Comparison of ENCODE assay signal across 12 cellular contexts in the genomic region with DNA sequence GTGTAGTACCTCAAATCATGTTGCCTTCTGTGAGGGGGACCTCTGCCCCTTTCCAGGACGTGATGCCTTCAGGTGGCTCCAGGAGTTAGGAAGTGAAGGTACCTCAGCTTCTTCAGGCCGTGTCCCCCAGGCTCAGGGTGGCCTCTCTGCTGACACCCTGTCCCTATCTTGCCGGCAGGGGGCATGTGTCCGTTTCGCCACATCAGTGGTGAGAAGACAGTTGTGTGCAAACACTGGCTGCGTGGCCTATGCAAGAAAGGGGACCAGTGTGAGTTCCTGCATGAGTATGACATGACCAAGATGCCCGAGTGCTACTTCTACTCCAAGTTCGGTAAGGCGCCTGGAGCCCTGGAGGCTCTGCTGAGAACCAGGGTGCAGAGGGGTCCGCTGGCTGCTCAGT. TPM values are rescaled to one million over a fixed set of nuclear protein-coding genes. Genes with fewer than 3 reads are reported as not detected.
DNase-seq lines count a peak whose midpoint lies in the region; ATAC-seq and TF ChIP-seq lines count a peak whose summit lies in the region.
"Had no signal": no experiment of that assay in that cellular context is flagged by ENCODE, and none has a peak within 500 bp of the region (broad histone marks: within the 10 kb centered on the region; RNA-seq: fewer than 3 reads in every experiment).

No MANE protein-coding gene starts in this region.

- POLR2A ChIA-PET in WTC11 (lab: Charles Lee) = no interaction called here

- H3K4me3 Mint-ChIP-seq in WTC11 (no peak overlapping the region), neural progenitor cell (no peak overlapping the region)
- H3K4me3 Mint-ChIP-seq: activated T-cell treated with anti-CD3 and anti-CD28 coated beads, Interleukin-2, amount 50 U/mL, for 24 hours had no signal

- H3K9me2 ChIP-seq in Karpas-422 (replicated peaks; ENCODE audit: insufficient read depth, low read length) = no peaks in the 10 kb centered on the region

- H3K36me3 ChIP-seq in Karpas-422 (ENCODE audit: insufficient read depth, low read length) (peaks cover 9% of the 10 kb centered on the region), neural progenitor cell (peaks cover 13% of the 10 kb centered on the region)

- peaks cover 5% of the 10 kb centered on the region; the same call in 1 of the 2 replicates for H3K79me2 ChIP-seq in Karpas-422 (ENCODE audit: low read length)
- peaks cover 11% of the 10 kb centered on the region for H3K79me2 ChIP-seq in neural progenitor cell (ENCODE audit: low read depth)

- H3K4me3 ChIP-seq in Karpas-422 (ENCODE audit: low read length) = no peak overlapping the region
- H3K4me3 ChIP-seq in neural progenitor cell = no peak overlapping the region
- H3K4me3 ChIP-seq: thoracic aorta had no signal

- H3K27ac ChIP-seq in Karpas-422 (ENCODE audit: low read length) (no peak overlapping the region), neural progenitor cell (no peak overlapping the region)
- H3K27ac ChIP-seq: thoracic aorta had no signal

- H3F3A ChIP-seq in neural progenitor cell (ENCODE audit: low read depth) = peaks cover 8% of the 10 kb centered on the region

- DNase-seq in NCI-H82 (lab: John Stamatoyannopoulos, UW) (peak; percentile 40), NCI-H82 treated with DMSO at 0.1 percent for 48 hours (lab: John Stamatoyannopoulos, UW; ENCODE audit: unreplicated experiment) (no peak), Karpas-422 (peak; percentile 70), WTC11 (ENCODE audit: low spot score) (no peak), neural progenitor cell (ENCODE audit: low spot score) (no peak), NCI-H1092 treated with DMSO at 0.1 percent for 48 hours (lab: John Stamatoyannopoulos, UW) (no peak)
- no peak for DNase-seq in effector CD8-positive, alpha-beta T cell (lab: John Stamatoyannopoulos, UW)
- DNase-seq: activated T-cell treated with anti-CD3 and anti-CD28 coated beads, Interleukin-2, amount 50 U/mL, for 24 hours; EL; NCI-H1105 treated with DMSO at 0.1 percent for 48 hours had no signal

- TF ChIP-seq CTCF in WTC11 (IDR thresholded peaks at IDR 0.05) = no peak
- TF ChIP-seq CTCF in neural progenitor cell (IDR thresholded peaks at IDR 0.05) = peak; percentile 6

- H3K4me1 Mint-ChIP-seq in WTC11 (no peaks in the 10 kb centered on the region), neural progenitor cell (no peaks in the 10 kb centered on the region)

- H3K27me3 ChIP-seq in Karpas-422 (ENCODE audit: low read length) = no peaks in the 10 kb centered on the region
- H3K27me3 ChIP-seq in neural progenitor cell = no peaks in the 10 kb centered on the region

- H3K9ac ChIP-seq in Karpas-422 (ENCODE audit: low read length) (no peak overlapping the region), neural progenitor cell (no peak overlapping the region)

- ATAC-seq in WTC11 (peak; percentile 38), HG02610 (IDR thresholded peaks at IDR 0.05; ENCODE audit: unreplicated experiment) (no peak)

- peaks cover 61% of the 10 kb centered on the region for H3K36me3 Mint-ChIP-seq in WTC11
- H3K36me3 Mint-ChIP-seq in neural progenitor cell = peaks cover 27% of the 10 kb centered on the region

- H3K4me1 ChIP-seq in Karpas-422 (ENCODE audit: low read length) (no peaks in the 10 kb centered on the region), neural progenitor cell (no peaks in the 10 kb centered on the region)

- H4K20me1 ChIP-seq in Karpas-422 (ENCODE audit: insufficient read depth, low read depth, low read length) = 0 out of 2 replicates have a peak, but pooled peaks cover 7% of the 10 kb centered on the region
- H4K20me1 ChIP-seq in neural progenitor cell (ENCODE audit: low read depth) = peaks cover 30% of the 10 kb centered on the region

- H3K9me3 Mint-ChIP-seq in WTC11 (no peaks in the 10 kb centered on the region), neural progenitor cell (no peaks in the 10 kb centered on the region)
- H3K9me3 Mint-ChIP-seq: activated T-cell treated with anti-CD3 and anti-CD28 coated beads, Interleukin-2, amount 50 U/mL, for 24 hours had no signal

- H2AFZ ChIP-seq in Karpas-422 (ENCODE audit: low read length) = no peak overlapping the region
- H2AFZ ChIP-seq in neural progenitor cell (replicated peaks) = no peak overlapping the region

- H3K9me3 ChIP-seq in Karpas-422 (ENCODE audit: low read length) (no peaks in the 10 kb centered on the region), neural progenitor cell (ENCODE audit: low read depth) (no peaks in the 10 kb centered on the region)
- H3K9me3 ChIP-seq: thoracic aorta had no signal

- H3K4me2 ChIP-seq in Karpas-422 (ENCODE audit: low read depth, low read length, poor library complexity, severe bottlenecking) (no peak overlapping the region), neural progenitor cell (no peak overlapping the region)

- CTCF ChIA-PET in WTC11 (lab: Charles Lee) = interaction anchor here (0.5 to 0.6 kb wide), 4 partner anchors 8 to 567 kb away, joined by 3 to 6 read pairs (median 3); partner anchors contain the start of gene PTCD1

- H3K27me3 Mint-ChIP-seq in WTC11 (ENCODE audit: low read depth) (no peaks in the 10 kb centered on the region), neural progenitor cell (ENCODE audit: insufficient read depth, low read depth) (no peaks in the 10 kb centered on the region)
- H3K27me3 Mint-ChIP-seq: activated T-cell treated with anti-CD3 and anti-CD28 coated beads, Interleukin-2, amount 50 U/mL, for 24 hours had no signal

- H3K27ac Mint-ChIP-seq in WTC11 = no peak overlapping the region
- no peak overlapping the region for H3K27ac Mint-ChIP-seq in neural progenitor cell
- H3K27ac Mint-ChIP-seq: activated T-cell treated with anti-CD3 and anti-CD28 coated beads, Interleukin-2, amount 50 U/mL, for 24 hours had no signal

TF ChIP-seq in WTC11, 78 proteins besides CTCF, POLR2A, EP300 and RAD21 (continues in another document):
- TF ChIP-seq CREM (CRISPR knock-in tag; IDR thresholded peaks at IDR 0.05) = no peak
- TF ChIP-seq, protein P1, sequence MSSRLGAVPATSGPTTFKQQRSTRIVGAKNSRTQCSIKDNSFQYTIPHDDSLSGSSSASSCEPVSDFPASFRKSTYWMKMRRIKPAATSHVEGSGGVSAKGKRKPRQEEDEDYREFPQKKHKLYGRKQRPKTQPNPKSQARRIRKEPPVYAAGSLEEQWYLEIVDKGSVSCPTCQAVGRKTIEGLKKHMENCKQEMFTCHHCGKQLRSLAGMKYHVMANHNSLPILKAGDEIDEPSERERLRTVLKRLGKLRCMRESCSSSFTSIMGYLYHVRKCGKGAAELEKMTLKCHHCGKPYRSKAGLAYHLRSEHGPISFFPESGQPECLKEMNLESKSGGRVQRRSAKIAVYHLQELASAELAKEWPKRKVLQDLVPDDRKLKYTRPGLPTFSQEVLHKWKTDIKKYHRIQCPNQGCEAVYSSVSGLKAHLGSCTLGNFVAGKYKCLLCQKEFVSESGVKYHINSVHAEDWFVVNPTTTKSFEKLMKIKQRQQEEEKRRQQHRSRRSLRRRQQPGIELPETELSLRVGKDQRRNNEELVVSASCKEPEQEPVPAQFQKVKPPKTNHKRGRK (CRISPR knock-in tag; IDR thresholded peaks at IDR 0.05; ENCODE audit: borderline replicate concordance) = no peak
- no peak for TF ChIP-seq ZNF317 (CRISPR knock-in tag; IDR thresholded peaks at IDR 0.05; ENCODE audit: borderline replicate concordance, low read depth)
- no peak for TF ChIP-seq FOXJ3 (CRISPR knock-in tag; IDR thresholded peaks at IDR 0.05; ENCODE audit: borderline replicate concordance)
- no peak for TF ChIP-seq SMAD4 (CRISPR knock-in tag; IDR thresholded peaks at IDR 0.05)
- TF ChIP-seq, protein P2, sequence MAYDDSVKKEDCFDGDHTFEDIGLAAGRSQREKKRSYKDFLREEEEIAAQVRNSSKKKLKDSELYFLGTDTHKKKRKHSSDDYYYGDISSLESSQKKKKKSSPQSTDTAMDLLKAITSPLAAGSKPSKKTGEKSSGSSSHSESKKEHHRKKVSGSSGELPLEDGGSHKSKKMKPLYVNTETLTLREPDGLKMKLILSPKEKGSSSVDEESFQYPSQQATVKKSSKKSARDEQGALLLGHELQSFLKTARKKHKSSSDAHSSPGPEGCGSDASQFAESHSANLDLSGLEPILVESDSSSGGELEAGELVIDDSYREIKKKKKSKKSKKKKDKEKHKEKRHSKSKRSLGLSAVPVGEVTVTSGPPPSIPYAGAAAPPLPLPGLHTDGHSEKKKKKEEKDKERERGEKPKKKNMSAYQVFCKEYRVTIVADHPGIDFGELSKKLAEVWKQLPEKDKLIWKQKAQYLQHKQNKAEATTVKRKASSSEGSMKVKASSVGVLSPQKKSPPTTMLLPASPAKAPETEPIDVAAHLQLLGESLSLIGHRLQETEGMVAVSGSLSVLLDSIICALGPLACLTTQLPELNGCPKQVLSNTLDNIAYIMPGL (CRISPR knock-in tag; IDR thresholded peaks at IDR 0.05) = no peak

RNA-seq across cellular contexts. Expression of gene CPSF4, which starts 9.2 kb away (rescaled TPM):
- 48.7 and 63.6 TPM in 2 replicates for total RNA-seq in Karpas-422 (2014; rRNA removed; shearing (Covaris generic); ENCODE audit: low replicate concordance)
- total RNA-seq in WTC11 (2021) (79.1 to 109 TPM (median 85.8 TPM) in 3 replicates), neural progenitor cell (ENCODE audit: low replicate concordance) (72.1 and 120 TPM in 2 replicates)

RNA-seq across cellular contexts. Expression of gene PTCD1, which starts 9.3 kb away (rescaled TPM):
- total RNA-seq in Karpas-422 (2014; rRNA removed; shearing (Covaris generic); ENCODE audit: low replicate concordance) = 2.5 and 7.6 TPM in 2 replicates
- 8.8 to 11.4 TPM (median 11.1 TPM) in 3 replicates for total RNA-seq in WTC11 (2021)
- total RNA-seq in neural progenitor cell (ENCODE audit: low replicate concordance) = 8.3 and 10.5 TPM in 2 replicates

RNA-seq across cellular contexts. Expression of gene ATP5MF, which starts 18.0 kb away (rescaled TPM):
- total RNA-seq in Karpas-422 (2014; rRNA removed; shearing (Covaris generic); ENCODE audit: low replicate concordance) = 653 and 873 TPM in 2 replicates
- total RNA-seq in WTC11 (2021) (454 to 480 TPM (median 463 TPM) in 3 replicates), neural progenitor cell (ENCODE audit: low replicate concordance) (2,754 and 3,838 TPM in 2 replicates)

RNA-seq across cellular contexts. Expression of gene ZNF789, which starts 24.7 kb away (rescaled TPM):
- 29.0 and 33.0 TPM in 2 replicates for total RNA-seq in Karpas-422 (2014; rRNA removed; shearing (Covaris generic); ENCODE audit: low replicate concordance)
- total RNA-seq in WTC11 (2021) = 11.7 to 14.0 TPM (median 12.8 TPM) in 3 replicates
- 18.7 and 20.2 TPM in 2 replicates for total RNA-seq in neural progenitor cell (ENCODE audit: low replicate concordance)

RNA-seq across cellular contexts. Expression of gene BUD31, which starts 39.2 kb away (rescaled TPM):
- total RNA-seq in Karpas-422 (2014; rRNA removed; shearing (Covaris generic); ENCODE audit: low replicate concordance) = 63.7 and 81.8 TPM in 2 replicates
- total RNA-seq in WTC11 (2021) (98.4 to 99.5 TPM (median 98.7 TPM) in 3 replicates), neural progenitor cell (ENCODE audit: low replicate concordance) (59.7 and 98.2 TPM in 2 replicates)

Comparison
In these comparisons a context has a peak if more than half of its experiments do, and no peak if none do; other contexts are left out.
1. DNase-seq: peak in NCI-H82 (single experiment) and Karpas-422 (single experiment); none in NCI-H82 treated with DMSO at 0.1 percent for 48 hours (single experiment), WTC11 (single experiment), neural progenitor cell (single experiment), effector CD8-positive, alpha-beta T cell (single experiment) and NCI-H1092 treated with DMSO at 0.1 percent for 48 hours (single experiment).